Comparison of ENCODE assay signal across 18 cellular contexts in genomic region chr18:11970466-11971220, GRCh38. TPM values are rescaled to one million over a fixed set of nuclear protein-coding genes. Genes with fewer than 3 reads are reported as not detected.
A peak's percentile ranks its signal among the peaks of the same experiment; 100 is the strongest.
DNase-seq lines count a peak whose midpoint lies in the region; ATAC-seq, FAIRE-seq and TF ChIP-seq lines count a peak whose summit lies in the region.
"Had no signal": no experiment of that assay in that cellular context is flagged by ENCODE, and none has a peak within 500 bp of the region (broad histone marks: within the 10 kb centered on the region; RNA-seq: fewer than 3 reads in every experiment).

No MANE protein-coding gene starts in this region.

- no peaks in the 10 kb centered on the region for H3K9me2 ChIP-seq in OCI-LY7 (ENCODE audit: insufficient read depth, low read length)

- no peaks in the 10 kb centered on the region for H3K36me3 Mint-ChIP-seq in osteocyte (ENCODE audit: unreplicated experiment)
- H3K36me3 Mint-ChIP-seq: CD8-positive, alpha-beta memory T cell had no signal

- 97% methylated on average over 12 of the region's 12 CpGs; no CpG with 5 or more reads in 1 of the 2 experiments for WGBS in H1 (ENCODE audit: extremely low coverage in 1 of 2, insufficient coverage in 1 of 2, insufficient read length in 1 of 2, insufficient replicate concordance in 2 of 2, low coverage in 1 of 2, low lambda C conversion rate in 2 of 2, missing lambda C conversion rate in 1 of 2), 2 experiments
- WGBS in mesodermal cell (ENCODE audit: insufficient coverage in 2 of 2), 2 experiments, result 93 to 95% methylated on average over 9 of the region's 12 CpGs

- H3K79me2 ChIP-seq in H1 (ENCODE audit: control insufficient read depth in 1 of 2, insufficient read depth in 2 of 2, low read length in 2 of 2) (no peaks in the 10 kb centered on the region), OCI-LY7 (ENCODE audit: insufficient read depth, low read depth, low read length) (no peaks in the 10 kb centered on the region)

- CTCF ChIA-PET in H1 (lab: Charles Lee; ENCODE audit: partially characterized antibody) (interaction anchor here (0.8 to 1.2 kb wide), 3 partner anchors 11 to 316 kb away, joined by 3 to 5 read pairs (median 4); partner anchors contain the start of gene IMPA2), OCI-LY7 (lab: Charles Lee; ENCODE audit: unreplicated experiment) (no interaction called here)

- H2BK20ac ChIP-seq in H1 (ENCODE audit: low read length), result no peak overlapping the region

- H2BK12ac ChIP-seq in H1 (ENCODE audit: low read depth, low read length), result no peak overlapping the region

- H3K27ac ChIP-seq in cardiac muscle cell, result no peak overlapping the region
- H3K27ac ChIP-seq in H1 (ENCODE audit: low read depth, low read length), result no peak overlapping the region
- peak overlapping the region; percentile 36 for H3K27ac ChIP-seq in mesodermal cell (ENCODE audit: low read depth, low read length, severe bottlenecking)
- H3K27ac ChIP-seq in OCI-LY7 (ENCODE audit: low read depth, low read length, poor library complexity, severe bottlenecking), result no peak overlapping the region
- H3K27ac ChIP-seq: 22Rv1, BLaER1 had no signal

- no peaks in the 10 kb centered on the region for H3K9me3 Mint-ChIP-seq in osteocyte (ENCODE audit: unreplicated experiment)
- H3K9me3 Mint-ChIP-seq: CD8-positive, alpha-beta memory T cell had no signal

- H2BK15ac ChIP-seq in H1 (ENCODE audit: low read length), result no peak overlapping the region

- H3K4me1 ChIP-seq in cardiac muscle cell (ENCODE audit: low read depth) (no peaks in the 10 kb centered on the region), H1 (replicated peaks in 1 of 4; ENCODE audit: control insufficient read depth in 3 of 4, insufficient read depth in 4 of 4, low read length in 3 of 4) (no peaks in the 10 kb centered on the region), mesodermal cell (ENCODE audit: control insufficient read depth, insufficient read depth, low read length, poor library complexity, severe bottlenecking) (no peaks in the 10 kb centered on the region), OCI-LY7 (ENCODE audit: insufficient read depth, low read length, poor library complexity, severe bottlenecking) (no peaks in the 10 kb centered on the region)
- H3K4me1 ChIP-seq: BLaER1, Caco-2 had no signal

- H3K4me3 Mint-ChIP-seq in osteocyte (ENCODE audit: unreplicated experiment), result no peak overlapping the region
- H3K4me3 Mint-ChIP-seq: CD8-positive, alpha-beta memory T cell had no signal

- H2BK5ac ChIP-seq in H1 (ENCODE audit: low read depth, low read length), result no peak overlapping the region

- H3K27me3 Mint-ChIP-seq in osteocyte (ENCODE audit: unreplicated experiment), result no peaks in the 10 kb centered on the region

- BruUV-seq in OCI-LY7 (replicated peaks; lab: Mats Ljungman, UMichigan), result no TSS peak

- H2AFZ ChIP-seq in H1 (ENCODE audit: low read length) (peak overlapping the region; percentile 24; the same call in 1 of the 2 replicates), OCI-LY7 (ENCODE audit: low read length) (no peak overlapping the region)

- no peaks in the 10 kb centered on the region for H3K79me1 ChIP-seq in H1 (ENCODE audit: low read depth, low read length)

- H4K20me1 ChIP-seq in H1 (replicated peaks in 1 of 2; ENCODE audit: control insufficient read depth in 1 of 2, insufficient read depth in 2 of 2, low read length in 2 of 2), result no peaks in the 10 kb centered on the region
- no peaks in the 10 kb centered on the region for H4K20me1 ChIP-seq in OCI-LY7 (ENCODE audit: insufficient read depth, low read length)
- H4K20me1 ChIP-seq: BLaER1 had no signal

- H3K4me1 Mint-ChIP-seq in osteocyte (ENCODE audit: unreplicated experiment), result no peaks in the 10 kb centered on the region
- H3K4me1 Mint-ChIP-seq: CD8-positive, alpha-beta memory T cell had no signal

- H3K36me3 ChIP-seq in cardiac muscle cell (no peaks in the 10 kb centered on the region), H1 (ENCODE audit: control insufficient read depth in 2 of 4, insufficient read depth in 4 of 4, low read length in 3 of 4) (no peaks in the 10 kb centered on the region), mesodermal cell (ENCODE audit: control insufficient read depth, insufficient read depth, low read length) (no peaks in the 10 kb centered on the region), OCI-LY7 (ENCODE audit: insufficient read depth, low read length) (no peaks in the 10 kb centered on the region)
- H3K36me3 ChIP-seq: BLaER1 had no signal

- ATAC-seq in left cardiac atrium, result no peak
- ATAC-seq in GM18861 (IDR thresholded peaks at IDR 0.05; ENCODE audit: unreplicated experiment), result no peak

- H3K56ac ChIP-seq in H1 (replicated peaks; ENCODE audit: insufficient read length, low read depth, low read length), result no peak overlapping the region

- no peak overlapping the region for H3K4ac ChIP-seq in H1 (replicated peaks; ENCODE audit: insufficient read length, low read depth, low read length)

- no peak overlapping the region for H3K18ac ChIP-seq in H1 (ENCODE audit: extremely low read depth, low read length)

- H3K9ac ChIP-seq in H1 (replicated peaks in 1 of 4; ENCODE audit: extremely low read depth in 1 of 4, low read depth in 3 of 4, low read length in 3 of 4), result no peak overlapping the region
- H3K9ac ChIP-seq: BLaER1 had no signal

- DNase-seq in cardiac muscle cell (ENCODE audit: low read depth in 1 of 2, low spot score in 1 of 2), result peak in 1 of 2 donors; percentile 86
- DNase-seq in left cardiac atrium, result no peak
- no peak for DNase-seq in H1 (ENCODE audit: low read depth in 1 of 2, low spot score in 2 of 2)
- no peak for DNase-seq in osteocyte (ENCODE audit: extremely low spot score, unreplicated experiment)
- no peak for DNase-seq in activated CD8-positive, alpha-beta memory T cell treated with anti-CD3 and anti-CD28 coated beads, Interleukin-2, amount 50 U/mL, for 48 hours
- DNase-seq in OCI-LY7 (ENCODE audit: low spot score), result no peak
- DNase-seq: AML-193; Caco-2; CD8-positive, alpha-beta memory T cell; DND-41; GDM1; H7 had no signal

- H4K5ac ChIP-seq in H1 (ENCODE audit: insufficient read length, low read depth, low read length), result no peak overlapping the region

- intact Hi-C loops in left cardiac atrium (cut with DNase I) (no loop called here), OCI-LY7 (cut with micrococcal nuclease; ENCODE audit: unreplicated experiment) (no loop called here)

- H3K14ac ChIP-seq in H1 (ENCODE audit: insufficient read length), result no peak overlapping the region

- POLR2A ChIA-PET in H1 (lab: Charles Lee; ENCODE audit: partially characterized antibody) (no interaction called here), OCI-LY7 (lab: Charles Lee) (interaction anchor here (0.6 kb wide), 1 partner anchor 21 kb away, joined by 3 read pairs; no protein-coding TSS in a partner anchor)

- H2BK120ac ChIP-seq in H1 (replicated peaks; ENCODE audit: low read depth, low read length), result no peak overlapping the region

- no peak overlapping the region for H3K4me2 ChIP-seq in H1 (ENCODE audit: insufficient read depth in 1 of 2, low read depth in 2 of 2, low read length in 2 of 2)
- no peak overlapping the region for H3K4me2 ChIP-seq in OCI-LY7 (ENCODE audit: low read length)
- H3K4me2 ChIP-seq: BLaER1 had no signal

- H3K23ac ChIP-seq in H1 (ENCODE audit: insufficient read length), result no peak overlapping the region

- TF ChIP-seq EP300 in H1 (IDR thresholded peaks at IDR 0.05; ENCODE audit: borderline replicate concordance in 1 of 2, low read depth in 2 of 2, low read length in 2 of 2), result no peak

- no peaks in the 10 kb centered on the region for H3K27me3 ChIP-seq in cardiac muscle cell
- H3K27me3 ChIP-seq in H1 (replicated peaks in 1 of 4; ENCODE audit: control insufficient read depth in 3 of 4, extremely low read depth in 1 of 4, insufficient read depth in 3 of 4, low read length in 3 of 4), result no peaks in the 10 kb centered on the region
- H3K27me3 ChIP-seq: BLaER1 had no signal

- no peak for FAIRE-seq in H1 (lab: Jason Lieb, UNC)
- FAIRE-seq: GM12892, GM19239 had no signal

- TF ChIP-seq CTCF in cardiac muscle cell (IDR thresholded peaks at IDR 0.05; ENCODE audit: low read depth, low read length) (peak; percentile 21), H1 (IDR thresholded peaks at IDR 0.05; ENCODE audit: control extremely low read depth in 1 of 3, insufficient read depth in 1 of 3, low read depth in 1 of 3, low read length in 3 of 3) (no peak), osteocyte (IDR thresholded peaks at IDR 0.05) (no peak), OCI-LY7 (conservative IDR thresholded peaks at IDR 0.05; ENCODE audit: low read length) (no peak)

- no peak overlapping the region for H4K8ac ChIP-seq in H1 (ENCODE audit: extremely low read depth, insufficient read depth, low read length)

- no peak overlapping the region for H4K91ac ChIP-seq in H1 (replicated peaks; ENCODE audit: insufficient read length, low read length)

- no peaks in the 10 kb centered on the region; the same call in 1 of the 2 replicates for H3K23me2 ChIP-seq in H1 (ENCODE audit: low read depth, low read length)

- no peak for TF ChIP-seq POLR2A in H1 (IDR thresholded peaks at IDR 0.05; ENCODE audit: control extremely low read depth in 1 of 2, low read depth in 2 of 2, low read length in 2 of 2)

- no peak overlapping the region for H3K4me3 ChIP-seq in cardiac muscle cell
- no peak overlapping the region for H3K4me3 ChIP-seq in H1 (ENCODE audit: extremely low read depth in 1 of 4, insufficient read depth in 2 of 4, low read depth in 3 of 4, low read length in 4 of 4)
- no peak overlapping the region for H3K4me3 ChIP-seq in mesodermal cell (ENCODE audit: extremely low read depth, insufficient read depth, low read length, poor library complexity, severe bottlenecking)
- H3K4me3 ChIP-seq in OCI-LY7 (ENCODE audit: low read depth, low read length, poor library complexity, severe bottlenecking), result no peak overlapping the region
- H3K4me3 ChIP-seq: BLaER1 had no signal

- TF ChIP-seq RAD21 in H1 (IDR thresholded peaks at IDR 0.05 in 1 of 2, conservative IDR thresholded peaks at IDR 0.05 in 1 of 2; ENCODE audit: low read depth in 2 of 2, low read length in 2 of 2), result no peak

- H3K9me3 ChIP-seq in cardiac muscle cell (ENCODE audit: low read depth), result no peaks in the 10 kb centered on the region
- no peaks in the 10 kb centered on the region for H3K9me3 ChIP-seq in H1 (ENCODE audit: insufficient read depth in 2 of 2, low read depth in 1 of 2, low read length in 1 of 2)
- no peaks in the 10 kb centered on the region for H3K9me3 ChIP-seq in mesodermal cell (ENCODE audit: control insufficient read depth, low read length)
- no peaks in the 10 kb centered on the region for H3K9me3 ChIP-seq in OCI-LY7 (ENCODE audit: low read length)
- H3K9me3 ChIP-seq: BLaER1, Caco-2 had no signal

- H3K27ac Mint-ChIP-seq in osteocyte (ENCODE audit: unreplicated experiment), result no peak overlapping the region

- H2AK5ac ChIP-seq in H1 (ENCODE audit: low read depth, low read length), result no peak overlapping the region

RNA-seq across cellular contexts. Expression of gene IMPA2, which starts 10.7 kb away (rescaled TPM):
- total RNA-seq in cardiac muscle cell (16.3 and 60.0 TPM in 2 replicates), left cardiac atrium (10 to 100 TPM; 17.2 to 28.4 TPM), osteocyte (9.0 and 9.2 TPM in 2 replicates), OCI-LY7 (2022) (51.9 and 55.8 TPM in 2 replicates)
- polyA plus RNA-seq in cardiac muscle cell (23.9 and 28.3 TPM in 2 replicates), H1 (2011; rRNA removed) (102 and 146 TPM in 2 replicates)
- 135 and 140 TPM in 2 replicates for total RNA-seq in H1 (2021; fragmentation: NEBNext Ultra II Directional; extraction: Animal tissue kit (Norgen Biotek cat#: 25700))
- polyA plus RNA-seq in H1 (2011; cell fraction: cytosol; rRNA removed), result 83.6 TPM
- 162 TPM for polyA plus RNA-seq in H1 (2011; cell fraction: nucleus; rRNA removed)
- 132 to 157 TPM (median 152 TPM) in 4 replicates for polyA plus RNA-seq in H1 (2012, experiment 1 of 2)
- polyA plus RNA-seq in H1 (2012, experiment 2 of 2), result 207 TPM
- 90.4 TPM for polyA plus RNA-seq in H1 (2013, experiment 1 of 2)
- polyA plus RNA-seq in H1 (2013, experiment 2 of 2), result 90.8 TPM
- polyA minus RNA-seq in H1 (2011; rRNA and poly(A)+ RNA removed), result 46.3 and 73.7 TPM in 2 replicates
- polyA minus RNA-seq in H1 (2011; cell fraction: cytosol; rRNA and poly(A)+ RNA removed), result 42.6 TPM
- 46.7 TPM for polyA minus RNA-seq in H1 (2011; cell fraction: nucleus; rRNA and poly(A)+ RNA removed)
- polyA plus RNA-seq in mesodermal cell (2013, experiment 1 of 2), result 38.0 TPM
- 36.4 TPM for polyA plus RNA-seq in mesodermal cell (2013, experiment 2 of 2)
- 35.0 and 59.0 TPM in 2 replicates for total RNA-seq in OCI-LY7 (2014; rRNA removed; shearing (Covaris generic))
